In the genomic region with DNA sequence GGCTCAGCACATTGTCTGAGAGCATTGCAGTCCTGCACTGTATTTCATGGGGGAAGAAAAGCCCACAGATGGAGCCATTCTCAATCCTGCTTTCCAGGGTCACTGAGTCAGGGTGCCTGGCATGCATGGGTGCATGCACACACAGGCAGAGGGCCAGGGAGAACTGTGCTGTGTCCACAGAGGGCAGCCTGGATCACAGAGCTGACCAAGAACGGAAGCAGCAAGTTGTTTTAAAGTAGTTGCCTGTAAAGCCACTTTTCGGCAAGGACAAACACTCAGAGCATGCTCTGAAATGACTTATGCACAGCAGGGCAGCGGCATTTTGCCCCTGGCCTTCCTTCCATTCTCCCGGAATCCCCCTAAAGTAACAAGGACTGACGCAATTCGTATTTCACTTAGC, we compare ENCODE assay signal across 14 cellular contexts. TPM values are rescaled to one million over a fixed set of nuclear protein-coding genes. Genes with fewer than 3 reads are reported as not detected.
DNase-seq lines count a peak whose midpoint lies in the region; ATAC-seq and TF ChIP-seq lines count a peak whose summit lies in the region.
"Had no signal": no experiment of that assay in that cellular context is flagged by ENCODE, and none has a peak within 500 bp of the region (broad histone marks: within the 10 kb centered on the region; RNA-seq: fewer than 3 reads in every experiment).

No MANE protein-coding gene starts in this region.

- no peak overlapping the region for H2AFZ ChIP-seq in GM23248

- no peaks in the 10 kb centered on the region for H3K79me2 ChIP-seq in GM23248 (ENCODE audit: insufficient read depth)

- H4K20me1 ChIP-seq in GM23248 (ENCODE audit: insufficient read depth): no peaks in the 10 kb centered on the region

- H3K9ac ChIP-seq in GM23248: no peak overlapping the region

- in situ Hi-C loops in GM23248 (cut with MboI): no loop called here

- H3K27ac ChIP-seq in GM23248 (no peak overlapping the region), ascending aorta (peak overlapping the region; percentile 77 to 84)

- no peaks in the 10 kb centered on the region for H3K9me2 ChIP-seq in GM23248 (ENCODE audit: insufficient read depth)

- H3F3A ChIP-seq in GM23248 (ENCODE audit: insufficient read depth): no peaks in the 10 kb centered on the region

- H3K27me3 ChIP-seq in GM23248 (replicated peaks; ENCODE audit: insufficient read depth) (no peaks in the 10 kb centered on the region), ascending aorta (no peaks in the 10 kb centered on the region)

- WGBS in GM23248 (ENCODE audit: low coverage in 1 of 2, low lambda C conversion rate in 2 of 2, missing lambda C conversion rate in 2 of 2), 2 experiments: 91 to 93% methylated on average over 6 of the region's 6 CpGs

- TF ChIP-seq CTCF in ascending aorta (IDR thresholded peaks at IDR 0.05): no peak

- H3K36me3 ChIP-seq in GM23248 (ENCODE audit: low read depth) (no peaks in the 10 kb centered on the region), ascending aorta (no peaks in the 10 kb centered on the region)

- H3K4me1 ChIP-seq in GM23248 (ENCODE audit: insufficient read depth): no peaks in the 10 kb centered on the region
- H3K4me1 ChIP-seq in ascending aorta: peaks cover 25 to 82% of the 10 kb centered on the region in 2 donors

- DNase-seq in GM23248: peak; percentile 26
- DNase-seq in ascending aorta (ENCODE audit: low spot score in 2 of 2): peak in 1 of 2 donors; percentile 85
- peak; percentile 64 for DNase-seq in kidney tubule cell (ENCODE audit: low spot score)
- DNase-seq in smooth muscle cell of the brain vasculature (ENCODE audit: low read depth, low spot score): peak; percentile 24
- no peak for DNase-seq in GF-D8 (lab: John Stamatoyannopoulos, UW)
- DNase-seq in activated CD4-positive, CD25-positive, alpha-beta regulatory T cell treated with anti-CD3 and anti-CD28 coated beads, Interleukin-2, amount 50 U/mL, for 72 hours: no peak
- no peak for DNase-seq in activated CD4-positive, alpha-beta T cell treated with anti-CD3 and anti-CD28 coated beads, Interleukin-2, amount 50 U/mL, for 48 hours
- DNase-seq: activated CD8-positive, alpha-beta T cell treated with anti-CD3 and anti-CD28 coated beads, Interleukin-2, amount 10 ng/mL, durations not matched to agents 7 days and 5 days; activated naive CD4-positive, alpha-beta T cell treated with Interleukin-2 at 50 U/mL for 16 hours; CD4-positive, alpha-beta memory T cell; Karpas-422; stimulated activated CD4-positive, alpha-beta T cell treated with anti-CD3 and anti-CD28 coated beads, Interleukin-4, amount 100 ng/mL, for 1 hour; stimulated activated naive CD4-positive, alpha-beta T cell had no signal

- H3K4me2 ChIP-seq in GM23248 (ENCODE audit: unreplicated experiment): no peak overlapping the region

- ATAC-seq in HG03460 (IDR thresholded peaks at IDR 0.05; ENCODE audit: unreplicated experiment): no peak
- ATAC-seq: activated CD8-positive, alpha-beta T cell treated with anti-CD3 and anti-CD28 coated beads, Interleukin-2, amount 10 ng/mL, durations not matched to agents 7 days and 5 days had no signal

- intact Hi-C loops in ascending aorta (cut with DNase I): loop anchor here (5.0 kb wide), 1 partner anchor 112 kb away; no protein-coding TSS in a partner anchor

- no peaks in the 10 kb centered on the region for H3K9me3 ChIP-seq in GM23248 (ENCODE audit: low read depth)
- H3K9me3 ChIP-seq in ascending aorta: no peaks in the 10 kb centered on the region

- H3K4me3 ChIP-seq in GM23248 (no peak overlapping the region), ascending aorta (peak overlapping the region in 1 of 2 donors; percentile 28)

RNA-seq across cellular contexts. Expression of gene ERG, which starts 3.6 kb away (rescaled TPM):
- 0.76 and 6.2 TPM in 2 replicates for total RNA-seq in GM23248 (2014; rRNA removed; shearing (Covaris generic))
- polyA plus RNA-seq in GM23248 (2016; fragmentation: Nextera tagmentation; extraction: Ambion mirVana): 1.2 and 1.3 TPM in 2 replicates
- total RNA-seq in ascending aorta: 28.5 TPM
- total RNA-seq: activated CD8-positive, alpha-beta T cell treated with anti-CD3 and anti-CD28 coated beads, Interleukin-2, amount 10 ng/mL, durations not matched to agents 7 days and 5 days; CD4-positive, alpha-beta memory T cell had no signal
- polyA plus RNA-seq: CD4-positive, alpha-beta memory T cell had no signal

Comparison
In these comparisons a context has a peak if more than half of its experiments do, and no peak if none do; other contexts are left out.
1. DNase-seq: peak in GM23248 (single experiment), kidney tubule cell (single experiment) and smooth muscle cell of the brain vasculature (single experiment); none in GF-D8 (single experiment), activated CD4-positive, CD25-positive, alpha-beta regulatory T cell treated with anti-CD3 and anti-CD28 coated beads, Interleukin-2, amount 50 U/mL, for 72 hours (single experiment) and activated CD4-positive, alpha-beta T cell treated with anti-CD3 and anti-CD28 coated beads, Interleukin-2, amount 50 U/mL, for 48 hours (0 of 2).